8 cellular contexts compared by ENCODE assay signal in genomic region chr3:160399347-160400047, GRCh38. TPM values are rescaled to one million over a fixed set of nuclear protein-coding genes. Genes with fewer than 3 reads are reported as not detected.
A peak's percentile ranks its signal among the peaks of the same experiment; 100 is the strongest.
DNase-seq lines count a peak whose midpoint lies in the region; ATAC-seq and TF ChIP-seq lines count a peak whose summit lies in the region.

TSS of gene SMC4 (plus strand) at chr3:160399650. CDS start at chr3:160400827, 1,177 bp downstream.

- no peaks in the 10 kb centered on the region for H3K27me3 ChIP-seq in Peyer's patch
- H3K27me3 ChIP-seq in esophagus muscularis mucosa: peaks cover 0 to 16% (median 3%) of the 10 kb centered on the region in 4 donors
- H3K27me3 ChIP-seq in muscle layer of colon (ENCODE audit: control insufficient read depth in 1 of 2, insufficient read depth in 2 of 2, low read length in 2 of 2): peaks cover 16 to 32% of the 10 kb centered on the region in 2 donors

- peaks cover 45% of the 10 kb centered on the region for H3K36me3 ChIP-seq in KOPT-K1 (ENCODE audit: insufficient read depth, low read length)
- no peaks in the 10 kb centered on the region for H3K36me3 ChIP-seq in Peyer's patch
- no peaks in the 10 kb centered on the region for H3K36me3 ChIP-seq in esophagus muscularis mucosa
- no peaks in the 10 kb centered on the region for H3K36me3 ChIP-seq in muscle layer of colon (ENCODE audit: insufficient read depth, low read length)

- TF ChIP-seq POLR2A in Peyer's patch (IDR thresholded peaks at IDR 0.05) (peak; percentile 59 to 82), esophagus muscularis mucosa (IDR thresholded peaks at IDR 0.05; ENCODE audit: low read depth) (no peak)

- peak within 1 kb of the TSS; percentile 99 for H3K27ac ChIP-seq in KOPT-K1 (ENCODE audit: low read depth, low read length, poor library complexity, severe bottlenecking)
- peak within 1 kb of the TSS; percentile 83 to 94 (median 86) for H3K27ac ChIP-seq in Peyer's patch
- H3K27ac ChIP-seq in esophagus muscularis mucosa (replicated peaks in 1 of 4): peak within 1 kb of the TSS; percentile 85 to 90 (median 88)
- H3K27ac ChIP-seq in muscle layer of colon (ENCODE audit: low read depth, low read length): peak within 1 kb of the TSS; percentile 90

- WGBS in esophagus muscularis mucosa: 2% methylated on average over 45 of the region's 47 CpGs

- no peaks in the 10 kb centered on the region for H3K9me3 ChIP-seq in KOPT-K1 (ENCODE audit: insufficient read depth, low read length, poor library complexity, severe bottlenecking)
- H3K9me3 ChIP-seq in Peyer's patch: no peaks in the 10 kb centered on the region
- H3K9me3 ChIP-seq in esophagus muscularis mucosa: no peaks in the 10 kb centered on the region
- no peaks in the 10 kb centered on the region for H3K9me3 ChIP-seq in muscle layer of colon (ENCODE audit: low read length)

- peaks cover 17% of the 10 kb centered on the region for H3K36me3 Mint-ChIP-seq in activated T-cell treated with anti-CD3 and anti-CD28 coated beads, Interleukin-2, amount 50 U/mL, for 4 hours (ENCODE audit: insufficient read depth)

- intact Hi-C loops in esophagus muscularis mucosa (cut with DNase I): loop anchor here (10.0 kb wide), 2 partner anchors 165 to 825 kb away; partner anchors contain the start of genes KPNA4 and NMD3

- TF ChIP-seq CTCF in Peyer's patch (IDR thresholded peaks at IDR 0.05): peak in 1 of 6 experiments; percentile 17
- no peak for TF ChIP-seq CTCF in esophagus muscularis mucosa (IDR thresholded peaks at IDR 0.05)

- peaks cover 3% of the 10 kb centered on the region for H3K27me3 Mint-ChIP-seq in activated T-cell treated with anti-CD3 and anti-CD28 coated beads, Interleukin-2, amount 50 U/mL, for 4 hours (ENCODE audit: low read depth)

- peaks cover 0 to 7% (median 6%) of the 10 kb centered on the region in 4 donors for H3K4me1 ChIP-seq in Peyer's patch
- peaks cover 27 to 32% (median 30%) of the 10 kb centered on the region in 4 donors for H3K4me1 ChIP-seq in esophagus muscularis mucosa
- peaks cover 23% of the 10 kb centered on the region for H3K4me1 ChIP-seq in muscle layer of colon (ENCODE audit: insufficient read depth, low read length)

- H3K9ac ChIP-seq in muscle layer of colon (ENCODE audit: low read length): peak within 1 kb of the TSS; percentile 77

- no peak for TF ChIP-seq EP300 in esophagus muscularis mucosa (IDR thresholded peaks at IDR 0.05)

- H3K9me3 Mint-ChIP-seq in activated T-cell treated with anti-CD3 and anti-CD28 coated beads, Interleukin-2, amount 50 U/mL, for 4 hours: no peaks in the 10 kb centered on the region

- peak within 1 kb of the TSS; percentile 66 to 79 (median 76) for H3K4me3 ChIP-seq in Peyer's patch
- peak within 1 kb of the TSS; percentile 72 to 87 (median 78) for H3K4me3 ChIP-seq in esophagus muscularis mucosa
- H3K4me3 ChIP-seq in muscle layer of colon (ENCODE audit: low read depth in 1 of 2, low read length in 2 of 2): peak within 1 kb of the TSS; percentile 82 to 96

- ATAC-seq in GM21825 (IDR thresholded peaks at IDR 0.05; ENCODE audit: unreplicated experiment): peak; percentile 47
- peak; percentile 66 to 69 for ATAC-seq in activated T-cell treated with anti-CD3 and anti-CD28 coated beads, Interleukin-2, amount 50 U/mL, for 4 hours

- DNase-seq in DMS79 (lab: John Stamatoyannopoulos, UW) (peak; percentile 90), Peyer's patch (peak; percentile 77 to 92 (median 89)), esophagus muscularis mucosa (ENCODE audit: extremely low spot score) (peak; percentile 94)
- DNase-seq in activated T-cell treated with anti-CD3 and anti-CD28 coated beads, Interleukin-2, amount 50 U/mL, for 4 hours: no peak
- DNase-seq in stimulated activated CD8-positive, alpha-beta memory T cell treated with anti-CD3 and anti-CD28 coated beads, Interleukin-7, amount 100 ng/mL, for 48 hours (ENCODE audit: extremely low read depth in 1 of 2, low read depth in 1 of 2): peak; percentile 54 to 74

- H3K4me1 Mint-ChIP-seq in activated T-cell treated with anti-CD3 and anti-CD28 coated beads, Interleukin-2, amount 50 U/mL, for 4 hours (ENCODE audit: low read depth): peaks cover 43% of the 10 kb centered on the region

- peak within 1 kb of the TSS; percentile 95 for H3K4me3 Mint-ChIP-seq in activated T-cell treated with anti-CD3 and anti-CD28 coated beads, Interleukin-2, amount 50 U/mL, for 4 hours

RNA-seq across cellular contexts. Expression of gene SMC4, which starts in this region (rescaled TPM):
- total RNA-seq in Peyer's patch (100 to 1,000 TPM in 1 of 4 donors, 10 to 100 TPM in 3; 34.3 to 123 (median 50.8) TPM), esophagus muscularis mucosa (10 to 100 TPM; 14.7 to 19.8 (median 17.9) TPM)
- total RNA-seq in activated T-cell treated with anti-CD3 and anti-CD28 coated beads, Interleukin-2, amount 50 U/mL, for 4 hours: 10 to 100 TPM; 56.6 to 69.0 (median 66.0) TPM
